In genomic region chr12:67394600-67394999, GRCh38 we compare ENCODE assay signal across 9 cellular contexts.
DNase-seq lines count a peak whose midpoint lies in the region; ATAC-seq and TF ChIP-seq lines count a peak whose summit lies in the region.
"Had no signal": no experiment of that assay in that cellular context is flagged by ENCODE, and none has a peak within 500 bp of the region (broad histone marks: within the 10 kb centered on the region; RNA-seq: fewer than 3 reads in every experiment).

No MANE protein-coding gene starts in this region.

- H3K4me3 Mint-ChIP-seq in GM23338, result no peak overlapping the region
- no peak overlapping the region for H3K4me3 Mint-ChIP-seq in MCF 10A (ENCODE audit: unreplicated experiment)
- H3K4me3 Mint-ChIP-seq in activated CD4-positive, alpha-beta T cell treated with anti-CD3 and anti-CD28 coated beads, Interleukin-2, amount 10 ng/mL, durations not matched to agents 7 days and 5 days, result no peak overlapping the region

- 17% methylated on average over 7 of the region's 7 CpGs for WGBS in prostate gland

- H4K20me1 ChIP-seq in GM23338 (replicated peaks; ENCODE audit: insufficient read depth), result no peaks in the 10 kb centered on the region; the same call in 1 of the 2 replicates

- H3K4me1 Mint-ChIP-seq in GM23338, result no peaks in the 10 kb centered on the region
- H3K4me1 Mint-ChIP-seq in MCF 10A (ENCODE audit: insufficient read depth, unreplicated experiment), result peaks cover 12% of the 10 kb centered on the region
- H3K4me1 Mint-ChIP-seq in activated CD4-positive, alpha-beta T cell treated with anti-CD3 and anti-CD28 coated beads, Interleukin-2, amount 10 ng/mL, durations not matched to agents 7 days and 5 days, result no peaks in the 10 kb centered on the region

- H3K27ac Mint-ChIP-seq in GM23338 (no peak overlapping the region), MCF 10A (ENCODE audit: low read depth, unreplicated experiment) (peak overlapping the region; percentile 11)
- no peak overlapping the region for H3K27ac Mint-ChIP-seq in activated CD4-positive, alpha-beta T cell treated with anti-CD3 and anti-CD28 coated beads, Interleukin-2, amount 10 ng/mL, durations not matched to agents 7 days and 5 days

- H3K36me3 ChIP-seq in GM23338 (ENCODE audit: insufficient read depth) (no peaks in the 10 kb centered on the region), left ventricle myocardium inferior (no peaks in the 10 kb centered on the region), prostate gland (no peaks in the 10 kb centered on the region)

- no TSS peak for BruUV-seq in MCF 10A (replicated peaks; lab: Mats Ljungman, UMichigan)

- H3K4me1 ChIP-seq in GM23338 (ENCODE audit: insufficient read depth), result no peaks in the 10 kb centered on the region
- peaks cover 11% of the 10 kb centered on the region for H3K4me1 ChIP-seq in left ventricle myocardium inferior
- H3K4me1 ChIP-seq in prostate gland (replicated peaks), result no peaks in the 10 kb centered on the region

- H3K4me3 ChIP-seq in GM23338 (no peak overlapping the region), left ventricle myocardium inferior (no peak overlapping the region), prostate gland (no peak overlapping the region)

- POLR2A ChIA-PET in MCF 10A (lab: Yijun Ruan, JAX), result interaction anchor here (0.6 to 1.1 kb wide), 5 partner anchors 17 to 485 kb away, joined by 3 to 5 read pairs (median 3); no protein-coding TSS in a partner anchor
- POLR2A ChIA-PET in activated CD4-positive, alpha-beta T cell treated with anti-CD3 and anti-CD28 coated beads, Interleukin-2, amount 10 ng/mL, durations not matched to agents 7 days and 5 days (lab: Charles Lee), result no interaction called here

- peak; percentile 79 for ATAC-seq in GM23338

- no peak overlapping the region for H3K27ac ChIP-seq in GM23338 (ENCODE audit: low read depth)
- peak overlapping the region; percentile 49 for H3K27ac ChIP-seq in left ventricle myocardium inferior (replicated peaks)
- peak overlapping the region; percentile 27 to 41 for H3K27ac ChIP-seq in prostate gland

- no peak for TF ChIP-seq POLR2A in prostate gland (IDR thresholded peaks at IDR 0.05)

- no peak overlapping the region for H3K4me2 ChIP-seq in GM23338

- no peaks in the 10 kb centered on the region for H3K27me3 ChIP-seq in GM23338 (ENCODE audit: insufficient read depth)
- no peaks in the 10 kb centered on the region for H3K27me3 ChIP-seq in left ventricle myocardium inferior (ENCODE audit: low read depth)
- H3K27me3 ChIP-seq in prostate gland (replicated peaks; ENCODE audit: insufficient read depth), result no peaks in the 10 kb centered on the region

- H3K79me2 ChIP-seq in GM23338 (replicated peaks; ENCODE audit: insufficient read depth), result no peaks in the 10 kb centered on the region

- DNase-seq in GM23338 (ENCODE audit: low spot score), result peak; percentile 12
- peak; percentile 79 for DNase-seq in MCF 10A (ENCODE audit: unreplicated experiment)
- peak; percentile 45 for DNase-seq in left ventricle myocardium inferior
- DNase-seq in prostate gland (ENCODE audit: low spot score), result peak; percentile 85
- DNase-seq in NCI-H128 (lab: John Stamatoyannopoulos, UW; ENCODE audit: unreplicated experiment), result no peak
- no peak for DNase-seq in activated CD4-positive, alpha-beta T cell treated with anti-CD3 and anti-CD28 coated beads, Interleukin-2, amount 10 ng/mL, durations not matched to agents 7 days and 5 days
- no peak for DNase-seq in 8988T
- DNase-seq in stimulated activated CD4-positive, alpha-beta T cell treated with anti-CD3 and anti-CD28 coated beads, Interleukin-2, amount 100 ng/mL, for 48 hours, result no peak
- DNase-seq: activated CD4-positive, CD25-positive, alpha-beta regulatory T cell had no signal

- H3K9me3 Mint-ChIP-seq in GM23338 (no peaks in the 10 kb centered on the region), MCF 10A (ENCODE audit: unreplicated experiment) (no peaks in the 10 kb centered on the region)
- H3K9me3 Mint-ChIP-seq in activated CD4-positive, alpha-beta T cell treated with anti-CD3 and anti-CD28 coated beads, Interleukin-2, amount 10 ng/mL, durations not matched to agents 7 days and 5 days, result no peaks in the 10 kb centered on the region

- H3K27me3 Mint-ChIP-seq in GM23338 (ENCODE audit: insufficient read depth, low read depth, poor library complexity) (peaks cover 4% of the 10 kb centered on the region), MCF 10A (ENCODE audit: insufficient read depth, unreplicated experiment) (no peaks in the 10 kb centered on the region)
- no peaks in the 10 kb centered on the region for H3K27me3 Mint-ChIP-seq in activated CD4-positive, alpha-beta T cell treated with anti-CD3 and anti-CD28 coated beads, Interleukin-2, amount 10 ng/mL, durations not matched to agents 7 days and 5 days

- H3K9me3 ChIP-seq in left ventricle myocardium inferior (replicated peaks) (no peaks in the 10 kb centered on the region), prostate gland (no peaks in the 10 kb centered on the region)

- H3K36me3 Mint-ChIP-seq in GM23338 (ENCODE audit: low read depth) (no peaks in the 10 kb centered on the region), MCF 10A (ENCODE audit: insufficient read depth, unreplicated experiment) (no peaks in the 10 kb centered on the region)
- H3K36me3 Mint-ChIP-seq in activated CD4-positive, alpha-beta T cell treated with anti-CD3 and anti-CD28 coated beads, Interleukin-2, amount 10 ng/mL, durations not matched to agents 7 days and 5 days (ENCODE audit: low read depth), result no peaks in the 10 kb centered on the region

- TF ChIP-seq CTCF in GM23338 (conservative IDR thresholded peaks at IDR 0.05; ENCODE audit: low read depth in 2 of 2) (no peak), MCF 10A (IDR thresholded peaks at IDR 0.05; ENCODE audit: unreplicated experiment) (peak; percentile 28), left ventricle myocardium inferior (IDR thresholded peaks at IDR 0.05; ENCODE audit: borderline replicate concordance) (peak; percentile 57), prostate gland (IDR thresholded peaks at IDR 0.05) (peak in 2 of 4 experiments; percentile 28 to 53)

- H3K9me2 ChIP-seq in GM23338 (ENCODE audit: insufficient read depth), result no peaks in the 10 kb centered on the region

- peak overlapping the region; percentile 57; the same call in 1 of the 2 replicates for H2AFZ ChIP-seq in GM23338

- intact Hi-C loops in MCF 10A (cut with micrococcal nuclease), result no loop called here
- intact Hi-C loops in left ventricle myocardium inferior (cut with micrococcal nuclease), result no loop called here
- intact Hi-C loops in prostate gland (cut with DNase I), result no loop called here

- no peaks in the 10 kb centered on the region for H3F3A ChIP-seq in GM23338 (replicated peaks; ENCODE audit: low read depth)

- CTCF ChIA-PET in MCF 10A (lab: Yijun Ruan, JAX), result interaction anchor here (0.6 to 1.4 kb wide), 10 partner anchors 20 to 1415 kb away, joined by 3 to 5 read pairs (median 3); no protein-coding TSS in a partner anchor
- CTCF ChIA-PET in activated CD4-positive, alpha-beta T cell treated with anti-CD3 and anti-CD28 coated beads, Interleukin-2, amount 10 ng/mL, durations not matched to agents 7 days and 5 days (lab: Charles Lee), result no interaction called here

TF ChIP-seq in GM23338, 12 proteins besides CTCF, POLR2A, EP300 and RAD21 (continues in another document):
- TF ChIP-seq JUNB (IDR thresholded peaks at IDR 0.05; ENCODE audit: unreplicated experiment), result no peak
- no peak for TF ChIP-seq STAT1 (IDR thresholded peaks at IDR 0.05; ENCODE audit: unreplicated experiment)
- TF ChIP-seq NANOG (IDR thresholded peaks at IDR 0.05; ENCODE audit: borderline replicate concordance), result no peak
- TF ChIP-seq ZNF114 (CRISPR knock-in tag; IDR thresholded peaks at IDR 0.05), result no peak
- TF ChIP-seq REST (IDR thresholded peaks at IDR 0.05; ENCODE audit: unreplicated experiment), result no peak
- TF ChIP-seq CREB1 (CRISPR knock-in tag; IDR thresholded peaks at IDR 0.05; ENCODE audit: low read depth), result no peak
- no peak for TF ChIP-seq EZH2phosphoT487 (IDR thresholded peaks at IDR 0.05; ENCODE audit: unreplicated experiment)
- TF ChIP-seq POLR2AphosphoS5 (IDR thresholded peaks at IDR 0.05; ENCODE audit: low read depth), result no peak

Comparison
In these comparisons a context has a peak if more than half of its experiments do, and no peak if none do; other contexts are left out.
1. DNase-seq: peak in GM23338 (single experiment), MCF 10A (single experiment), left ventricle myocardium inferior (single experiment) and prostate gland (single experiment); none in NCI-H128 (single experiment), activated CD4-positive, alpha-beta T cell treated with anti-CD3 and anti-CD28 coated beads, Interleukin-2, amount 10 ng/mL, durations not matched to agents 7 days and 5 days (single experiment), 8988T (single experiment) and stimulated activated CD4-positive, alpha-beta T cell treated with anti-CD3 and anti-CD28 coated beads, Interleukin-2, amount 100 ng/mL, for 48 hours (0 of 2).
2. CTCF ChIP-seq: peak in MCF 10A (single experiment) and left ventricle myocardium inferior (single experiment); none in GM23338 (0 of 2).